8 cellular contexts compared by ENCODE assay signal in genomic region chr6:168132531-168133184, GRCh38. TPM values are rescaled to one million over a fixed set of nuclear protein-coding genes. Genes with fewer than 3 reads are reported as not detected.
DNase-seq lines count a peak whose midpoint lies in the region; ATAC-seq, FAIRE-seq and TF ChIP-seq lines count a peak whose summit lies in the region.

No MANE protein-coding gene starts in this region.

- CTCF ChIA-PET in HCT116 (lab: Charles Lee) = interaction anchor here (1.0 kb wide), 2 partner anchors 9 to 72 kb away, joined by 3 to 4 read pairs; no protein-coding TSS in a partner anchor

- no peak overlapping the region for H3K27ac Mint-ChIP-seq in naive thymus-derived CD8-positive, alpha-beta T cell

- TF ChIP-seq RAD21 in HCT116 (IDR thresholded peaks at IDR 0.05; ENCODE audit: low read depth) = peak; percentile 60

- H4K20me1 ChIP-seq in HCT116 (ENCODE audit: insufficient read depth) = no peaks in the 10 kb centered on the region

- H3K4me3 ChIP-seq in HCT116 (replicated peaks in 1 of 2; ENCODE audit: low read depth in 1 of 2, low read length in 2 of 2) (no peak overlapping the region), astrocyte of the spinal cord (ENCODE audit: low read depth, low read length) (no peak overlapping the region), small intestine (ENCODE audit: low read depth in 1 of 2, low read length in 2 of 2) (no peak overlapping the region)

- ATAC-seq in HCT116 (peak; percentile 78), HG03378 (IDR thresholded peaks at IDR 0.05; ENCODE audit: unreplicated experiment) (no peak), HG03095 (IDR thresholded peaks at IDR 0.05; ENCODE audit: unreplicated experiment) (no peak)
- ATAC-seq in naive thymus-derived CD8-positive, alpha-beta T cell = no peak

- H3K36me3 Mint-ChIP-seq in naive thymus-derived CD8-positive, alpha-beta T cell = no peaks in the 10 kb centered on the region

- no peaks in the 10 kb centered on the region for H3K36me3 ChIP-seq in HCT116 (ENCODE audit: control insufficient read depth in 1 of 2, insufficient read depth in 2 of 2, low read length in 2 of 2)
- no peaks in the 10 kb centered on the region for H3K36me3 ChIP-seq in small intestine (ENCODE audit: control insufficient read depth in 2 of 2, insufficient read depth in 2 of 2, low read length in 2 of 2)

- H3K27me3 ChIP-seq in HCT116 (ENCODE audit: insufficient read depth, low read length) (peaks cover 6% of the 10 kb centered on the region; the same call in 1 of the 2 replicates), small intestine (ENCODE audit: control insufficient read depth in 2 of 2, insufficient read depth in 2 of 2, low read length in 2 of 2) (no peaks in the 10 kb centered on the region)

- H3K27ac ChIP-seq in HCT116 (ENCODE audit: low read depth, low read length) = no peak overlapping the region
- no peak overlapping the region for H3K27ac ChIP-seq in small intestine (ENCODE audit: low read depth in 1 of 2, low read length in 1 of 2)

- H3K9me2 ChIP-seq in HCT116 (ENCODE audit: insufficient read depth) = no peaks in the 10 kb centered on the region

- intact Hi-C loops in HCT116 (cut with micrococcal nuclease) = loop anchor here (1.0 to 2.0 kb wide), 2 partner anchors 72 to 224 kb away; no protein-coding TSS in a partner anchor

- no TSS peak for BruUV-seq in HCT116 (replicated peaks; lab: Mats Ljungman, UMichigan)

- in situ Hi-C loops in astrocyte of the spinal cord (cut with HindIII; ENCODE audit: low sequenced_read_pairs) = no loop called here

- DNase-seq in HCT116 (ENCODE audit: low read depth, low spot score) (no peak), astrocyte of the spinal cord (ENCODE audit: low read depth, low spot score) (peak; percentile 63), inferior parietal cortex (ENCODE audit: extremely low spot score) (peak; percentile 78), small intestine (peak; percentile 54), NCI-H2107 (lab: John Stamatoyannopoulos, UW) (no peak)
- no peak for DNase-seq in naive thymus-derived CD8-positive, alpha-beta T cell

- H3K9me3 ChIP-seq in HCT116 (ENCODE audit: control insufficient read depth in 1 of 2, insufficient read depth in 1 of 2, low read depth in 1 of 2, low read length in 2 of 2) = no peaks in the 10 kb centered on the region
- H3K9me3 ChIP-seq in small intestine (ENCODE audit: control insufficient read depth, low read depth) = no peaks in the 10 kb centered on the region

- no peaks in the 10 kb centered on the region for H3K9me3 Mint-ChIP-seq in naive thymus-derived CD8-positive, alpha-beta T cell

- no peak overlapping the region for H2AFZ ChIP-seq in HCT116 (ENCODE audit: low read depth, low read length, poor library complexity, severe bottlenecking)

- WGBS in small intestine, 3 donors = 19 to 39% (median 33%) methylated on average over 34 of the region's 34 CpGs

- H3K27me3 Mint-ChIP-seq in naive thymus-derived CD8-positive, alpha-beta T cell = peaks cover 0 to 40% (median 28%) of the 10 kb centered on the region in 5 donors

- RAD21 ChIA-PET in HCT116 (lab: Charles Lee; ENCODE audit: low non-redundant PET in 1 of 2, low total read pairs in 2 of 2, uncharacterized antibody in 2 of 2, unreplicated experiment in 2 of 2) = no interaction called here

- H3K4me2 ChIP-seq in HCT116 (ENCODE audit: low read length) = no peak overlapping the region

- H3K9ac ChIP-seq in HCT116 (ENCODE audit: low read length) = no peak overlapping the region

- H3K4me3 Mint-ChIP-seq in naive thymus-derived CD8-positive, alpha-beta T cell = no peak overlapping the region

- no peak for TF ChIP-seq POLR2A in HCT116 (IDR thresholded peaks at IDR 0.05; ENCODE audit: borderline replicate concordance, extremely low read depth, insufficient read depth, insufficient read length)

- H3K79me2 ChIP-seq in HCT116 (ENCODE audit: insufficient read depth, low read length) = no peaks in the 10 kb centered on the region

- peaks cover 0 to 3% (median 0%) of the 10 kb centered on the region in 4 donors for H3K4me1 Mint-ChIP-seq in naive thymus-derived CD8-positive, alpha-beta T cell

- H3K4me1 ChIP-seq in HCT116 (ENCODE audit: control insufficient read depth in 1 of 2, insufficient read depth in 2 of 2, low read length in 2 of 2) (no peaks in the 10 kb centered on the region), small intestine (ENCODE audit: control insufficient read depth in 2 of 2, insufficient read depth in 1 of 2, low read depth in 1 of 2, low read length in 1 of 2) (no peaks in the 10 kb centered on the region)

- FAIRE-seq in small intestine (lab: Jason Lieb, UNC) = no peak

- POLR2A ChIA-PET in HCT116 (lab: Charles Lee) = no interaction called here
- POLR2A ChIA-PET in naive thymus-derived CD8-positive, alpha-beta T cell (lab: Charles Lee) = no interaction called here

- TF ChIP-seq CTCF in HCT116 (IDR thresholded peaks at IDR 0.05 in 2 of 3, conservative IDR thresholded peaks at IDR 0.05 in 1 of 3; ENCODE audit: borderline replicate concordance in 1 of 3, insufficient read depth in 1 of 3, low read depth in 2 of 3, low read length in 2 of 3) (peak; percentile 29 to 39 (median 32); a peak in 5 of 6 replicates), astrocyte of the spinal cord (IDR thresholded peaks at IDR 0.05; ENCODE audit: low read depth, low read length) (peak; percentile 52)

TF ChIP-seq in HCT116, 20 proteins besides CTCF, POLR2A, EP300 and RAD21 (continues in another document):
- TF ChIP-seq SIN3A (IDR thresholded peaks at IDR 0.05; ENCODE audit: low read depth) (no peak), EZH2 (IDR thresholded peaks at IDR 0.05) (no peak), CBX3 (IDR thresholded peaks at IDR 0.05; ENCODE audit: low read depth) (no peak), YY1 (IDR thresholded peaks at IDR 0.05; ENCODE audit: extremely low read depth, insufficient replicate concordance, low read depth, low read length) (no peak), EGR1 (IDR thresholded peaks at IDR 0.05; ENCODE audit: low read depth) (no peak), ZFX (IDR thresholded peaks at IDR 0.05) (no peak), CEBPB (IDR thresholded peaks at IDR 0.05; ENCODE audit: low read depth) (no peak), TCF7L2 (IDR thresholded peaks at IDR 0.05; ENCODE audit: borderline replicate concordance, extremely low read depth, insufficient read depth, insufficient read length) (no peak), FOSL1 (IDR thresholded peaks at IDR 0.05; ENCODE audit: low read depth) (no peak), EZH2phosphoT487 (IDR thresholded peaks at IDR 0.05; ENCODE audit: borderline replicate concordance) (no peak), SP1 (IDR thresholded peaks at IDR 0.05; ENCODE audit: low read depth) (no peak), SRF (IDR thresholded peaks at IDR 0.05; ENCODE audit: low read depth) (no peak), POLR2AphosphoS5 (IDR thresholded peaks at IDR 0.05; ENCODE audit: low read depth, low read length) (no peak)
- TF ChIP-seq, protein P1, sequence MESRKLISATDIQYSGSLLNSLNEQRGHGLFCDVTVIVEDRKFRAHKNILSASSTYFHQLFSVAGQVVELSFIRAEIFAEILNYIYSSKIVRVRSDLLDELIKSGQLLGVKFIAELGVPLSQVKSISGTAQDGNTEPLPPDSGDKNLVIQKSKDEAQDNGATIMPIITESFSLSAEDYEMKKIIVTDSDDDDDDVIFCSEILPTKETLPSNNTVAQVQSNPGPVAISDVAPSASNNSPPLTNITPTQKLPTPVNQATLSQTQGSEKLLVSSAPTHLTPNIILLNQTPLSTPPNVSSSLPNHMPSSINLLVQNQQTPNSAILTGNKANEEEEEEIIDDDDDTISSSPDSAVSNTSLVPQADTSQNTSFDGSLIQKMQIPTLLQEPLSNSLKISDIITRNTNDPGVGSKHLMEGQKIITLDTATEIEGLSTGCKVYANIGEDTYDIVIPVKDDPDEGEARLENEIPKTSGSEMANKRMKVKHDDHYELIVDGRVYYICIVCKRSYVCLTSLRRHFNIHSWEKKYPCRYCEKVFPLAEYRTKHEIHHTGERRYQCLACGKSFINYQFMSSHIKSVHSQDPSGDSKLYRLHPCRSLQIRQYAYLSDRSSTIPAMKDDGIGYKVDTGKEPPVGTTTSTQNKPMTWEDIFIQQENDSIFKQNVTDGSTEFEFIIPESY (IDR thresholded peaks at IDR 0.05; ENCODE audit: extremely low read depth, insufficient replicate concordance, low read length) = no peak
- TF ChIP-seq, protein P2, sequence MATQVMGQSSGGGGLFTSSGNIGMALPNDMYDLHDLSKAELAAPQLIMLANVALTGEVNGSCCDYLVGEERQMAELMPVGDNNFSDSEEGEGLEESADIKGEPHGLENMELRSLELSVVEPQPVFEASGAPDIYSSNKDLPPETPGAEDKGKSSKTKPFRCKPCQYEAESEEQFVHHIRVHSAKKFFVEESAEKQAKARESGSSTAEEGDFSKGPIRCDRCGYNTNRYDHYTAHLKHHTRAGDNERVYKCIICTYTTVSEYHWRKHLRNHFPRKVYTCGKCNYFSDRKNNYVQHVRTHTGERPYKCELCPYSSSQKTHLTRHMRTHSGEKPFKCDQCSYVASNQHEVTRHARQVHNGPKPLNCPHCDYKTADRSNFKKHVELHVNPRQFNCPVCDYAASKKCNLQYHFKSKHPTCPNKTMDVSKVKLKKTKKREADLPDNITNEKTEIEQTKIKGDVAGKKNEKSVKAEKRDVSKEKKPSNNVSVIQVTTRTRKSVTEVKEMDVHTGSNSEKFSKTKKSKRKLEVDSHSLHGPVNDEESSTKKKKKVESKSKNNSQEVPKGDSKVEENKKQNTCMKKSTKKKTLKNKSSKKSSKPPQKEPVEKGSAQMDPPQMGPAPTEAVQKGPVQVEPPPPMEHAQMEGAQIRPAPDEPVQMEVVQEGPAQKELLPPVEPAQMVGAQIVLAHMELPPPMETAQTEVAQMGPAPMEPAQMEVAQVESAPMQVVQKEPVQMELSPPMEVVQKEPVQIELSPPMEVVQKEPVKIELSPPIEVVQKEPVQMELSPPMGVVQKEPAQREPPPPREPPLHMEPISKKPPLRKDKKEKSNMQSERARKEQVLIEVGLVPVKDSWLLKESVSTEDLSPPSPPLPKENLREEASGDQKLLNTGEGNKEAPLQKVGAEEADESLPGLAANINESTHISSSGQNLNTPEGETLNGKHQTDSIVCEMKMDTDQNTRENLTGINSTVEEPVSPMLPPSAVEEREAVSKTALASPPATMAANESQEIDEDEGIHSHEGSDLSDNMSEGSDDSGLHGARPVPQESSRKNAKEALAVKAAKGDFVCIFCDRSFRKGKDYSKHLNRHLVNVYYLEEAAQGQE (IDR thresholded peaks at IDR 0.05; ENCODE audit: low read depth) = no peak
- TF ChIP-seq, protein P3, sequence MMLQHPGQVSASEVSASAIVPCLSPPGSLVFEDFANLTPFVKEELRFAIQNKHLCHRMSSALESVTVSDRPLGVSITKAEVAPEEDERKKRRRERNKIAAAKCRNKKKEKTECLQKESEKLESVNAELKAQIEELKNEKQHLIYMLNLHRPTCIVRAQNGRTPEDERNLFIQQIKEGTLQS (IDR thresholded peaks at IDR 0.05) = no peak

RNA-seq across cellular contexts. Expression of gene FRMD1, which starts 53.6 kb away (rescaled TPM):
- total RNA-seq in HCT116 (2021; ENCODE audit: unreplicated experiment) = not detected
- not detected in 2 replicates for polyA plus RNA-seq in HCT116 (2012)
- 1 to 10 TPM in 2 of 3 donors, under 1 TPM in 1; 0.15 to 1.6 (median 1.1) TPM for polyA plus RNA-seq in small intestine
- not detected for total RNA-seq in naive thymus-derived CD8-positive, alpha-beta T cell
- polyA plus RNA-seq in naive thymus-derived CD8-positive, alpha-beta T cell = not detected

Comparison
In these comparisons a context has a peak if more than half of its experiments do, and no peak if none do; other contexts are left out.
1. DNase-seq: peak in astrocyte of the spinal cord (single experiment), inferior parietal cortex (single experiment) and small intestine (single experiment); none in HCT116 (single experiment), naive thymus-derived CD8-positive, alpha-beta T cell (0 of 10) and NCI-H2107 (single experiment).